9 cellular contexts compared by ENCODE assay signal in the genomic region with DNA sequence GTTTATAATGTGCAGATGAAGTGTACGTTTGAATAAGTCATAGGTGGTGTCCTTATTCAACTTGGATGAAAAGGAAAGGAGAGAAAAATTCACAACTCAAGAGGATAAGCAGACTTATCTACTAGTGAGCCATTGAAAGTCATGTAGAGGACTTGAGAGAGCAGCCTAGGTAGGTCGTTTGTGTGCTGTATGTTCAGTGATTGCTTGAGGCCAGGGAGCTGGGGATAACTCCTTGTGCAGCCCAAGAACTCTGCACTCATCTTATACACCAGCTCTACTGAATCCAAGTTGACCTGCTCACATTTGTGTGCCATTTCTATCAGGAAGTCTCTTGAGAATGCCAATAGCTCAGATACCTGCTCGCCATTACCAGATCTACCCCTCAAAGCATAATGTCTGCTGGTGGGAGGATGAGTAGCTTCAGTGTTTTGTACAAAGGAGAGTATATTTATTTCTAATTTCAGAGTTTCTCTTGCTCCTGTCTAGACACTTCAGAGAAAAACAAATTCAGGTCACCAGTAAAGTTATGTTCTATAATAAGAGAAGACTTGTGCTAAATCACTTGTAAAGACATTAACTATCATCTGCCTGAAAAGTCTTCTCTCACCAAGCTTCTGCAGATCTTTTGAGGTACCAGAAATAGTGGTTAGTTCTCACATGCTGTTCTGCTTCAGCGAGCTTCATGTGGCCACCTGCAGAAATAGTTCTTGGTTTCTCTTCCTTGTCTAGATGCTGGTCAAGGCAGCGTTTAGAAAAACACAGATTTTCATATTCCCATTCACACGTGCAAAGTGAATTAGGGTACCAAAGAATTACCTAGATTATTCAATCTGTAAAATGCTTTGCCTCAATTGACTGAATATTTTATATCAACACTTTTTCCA. TPM values are rescaled to one million over a fixed set of nuclear protein-coding genes. Genes with fewer than 3 reads are reported as not detected.
DNase-seq lines count a peak whose midpoint lies in the region; ATAC-seq and FAIRE-seq lines count a peak whose summit lies in the region.
"Had no signal": no experiment of that assay in that cellular context is flagged by ENCODE, and none has a peak within 500 bp of the region (broad histone marks: within the 10 kb centered on the region; RNA-seq: fewer than 3 reads in every experiment).

No MANE protein-coding gene starts in this region.

- H3K4me2 ChIP-seq in mesendoderm (ENCODE audit: low read length), result no peak overlapping the region

- no peak overlapping the region for H4K5ac ChIP-seq in mesendoderm (ENCODE audit: low read length)

- no peaks in the 10 kb centered on the region for H3K79me1 ChIP-seq in mesendoderm (ENCODE audit: low read length)

- H3K9ac ChIP-seq in mesendoderm (ENCODE audit: low read length), result no peak overlapping the region

- intact Hi-C loops in Right ventricle myocardium inferior (cut with DNase I), result no loop called here
- intact Hi-C loops in left ventricle myocardium superior (cut with micrococcal nuclease), result loop anchor here (10.0 kb wide), 1 partner anchor 113 kb away; no protein-coding TSS in a partner anchor

- no peaks in the 10 kb centered on the region for H3K27me3 ChIP-seq in mesendoderm (ENCODE audit: insufficient read depth, low read length, poor library complexity)

- ATAC-seq in GM21447 (IDR thresholded peaks at IDR 0.05; ENCODE audit: unreplicated experiment) (peak; percentile 94), HG03196 (IDR thresholded peaks at IDR 0.05; ENCODE audit: unreplicated experiment) (peak; percentile 95), Right ventricle myocardium inferior (no peak), left ventricle myocardium superior (no peak)

- WGBS in mesendoderm (ENCODE audit: extremely low coverage, insufficient coverage, low lambda C conversion rate), result no CpG with 5 or more reads among the region's 6 CpGs

- no peaks in the 10 kb centered on the region for H3K79me2 ChIP-seq in mesendoderm (ENCODE audit: control insufficient read depth, insufficient read depth, low read length)

- no peak overlapping the region for H2BK5ac ChIP-seq in mesendoderm (ENCODE audit: low read length)

- no peak overlapping the region for H3K56ac ChIP-seq in mesendoderm (ENCODE audit: low read length)

- H2AK5ac ChIP-seq in mesendoderm (ENCODE audit: low read length), result no peak overlapping the region

- no peak overlapping the region for H3K4ac ChIP-seq in mesendoderm (ENCODE audit: low read depth, low read length)

- no peak overlapping the region for H3K27ac ChIP-seq in mesendoderm (ENCODE audit: low read depth, low read length)

- H3K23ac ChIP-seq in mesendoderm (ENCODE audit: low read length), result no peak overlapping the region

- no peak for DNase-seq in GM18507 (ENCODE audit: extremely low spot score, insufficient read length, low read depth)
- DNase-seq in glomerular visceral epithelial cell (ENCODE audit: extremely low spot score), result peak; percentile 50
- DNase-seq in stimulated activated CD4-positive, alpha-beta T cell treated with anti-CD3 and anti-CD28 coated beads, Interleukin-4, amount 100 ng/mL, for 24 hours, result no peak
- no peak for DNase-seq in Right ventricle myocardium inferior (ENCODE audit: missing footprints)
- no peak for DNase-seq in mesendoderm
- no peak for DNase-seq in left ventricle myocardium superior
- DNase-seq: MV-4-11 had no signal

- FAIRE-seq in GM18507 (lab: Jason Lieb, UNC), result peak; percentile 100

- H3K4me3 ChIP-seq in mesendoderm (ENCODE audit: low read length), result no peak overlapping the region

- no peak overlapping the region for H4K8ac ChIP-seq in mesendoderm (ENCODE audit: low read depth, low read length)

- H2BK15ac ChIP-seq in mesendoderm (replicated peaks; ENCODE audit: low read depth), result no peak overlapping the region

- H3K18ac ChIP-seq in mesendoderm (ENCODE audit: low read length), result no peak overlapping the region

- no peaks in the 10 kb centered on the region for H3K4me1 ChIP-seq in mesendoderm (ENCODE audit: control insufficient read depth, low read depth, low read length)

- no peaks in the 10 kb centered on the region for H3K36me3 ChIP-seq in mesendoderm (ENCODE audit: control insufficient read depth, insufficient read depth, low read length)

- H2BK120ac ChIP-seq in mesendoderm (ENCODE audit: low read depth, low read length), result no peak overlapping the region

RNA-seq across cellular contexts. Expression of gene S1PR1, which starts 10.8 kb away (rescaled TPM):
- 58.5 TPM for total RNA-seq in Right ventricle myocardium inferior
- 0.52 TPM for polyA plus RNA-seq in mesendoderm (2013, experiment 1 of 2)
- polyA plus RNA-seq in mesendoderm (2013, experiment 2 of 2), result 0.53 TPM
- 58.1 TPM for total RNA-seq in left ventricle myocardium superior

Comparison
In these comparisons a context has a peak if more than half of its experiments do, and no peak if none do; other contexts are left out.
1. ATAC-seq: peak in GM21447 (single experiment) and HG03196 (single experiment); none in Right ventricle myocardium inferior (single experiment) and left ventricle myocardium superior (single experiment).